ENCODE assay signal across 10 cellular contexts in the genomic region with DNA sequence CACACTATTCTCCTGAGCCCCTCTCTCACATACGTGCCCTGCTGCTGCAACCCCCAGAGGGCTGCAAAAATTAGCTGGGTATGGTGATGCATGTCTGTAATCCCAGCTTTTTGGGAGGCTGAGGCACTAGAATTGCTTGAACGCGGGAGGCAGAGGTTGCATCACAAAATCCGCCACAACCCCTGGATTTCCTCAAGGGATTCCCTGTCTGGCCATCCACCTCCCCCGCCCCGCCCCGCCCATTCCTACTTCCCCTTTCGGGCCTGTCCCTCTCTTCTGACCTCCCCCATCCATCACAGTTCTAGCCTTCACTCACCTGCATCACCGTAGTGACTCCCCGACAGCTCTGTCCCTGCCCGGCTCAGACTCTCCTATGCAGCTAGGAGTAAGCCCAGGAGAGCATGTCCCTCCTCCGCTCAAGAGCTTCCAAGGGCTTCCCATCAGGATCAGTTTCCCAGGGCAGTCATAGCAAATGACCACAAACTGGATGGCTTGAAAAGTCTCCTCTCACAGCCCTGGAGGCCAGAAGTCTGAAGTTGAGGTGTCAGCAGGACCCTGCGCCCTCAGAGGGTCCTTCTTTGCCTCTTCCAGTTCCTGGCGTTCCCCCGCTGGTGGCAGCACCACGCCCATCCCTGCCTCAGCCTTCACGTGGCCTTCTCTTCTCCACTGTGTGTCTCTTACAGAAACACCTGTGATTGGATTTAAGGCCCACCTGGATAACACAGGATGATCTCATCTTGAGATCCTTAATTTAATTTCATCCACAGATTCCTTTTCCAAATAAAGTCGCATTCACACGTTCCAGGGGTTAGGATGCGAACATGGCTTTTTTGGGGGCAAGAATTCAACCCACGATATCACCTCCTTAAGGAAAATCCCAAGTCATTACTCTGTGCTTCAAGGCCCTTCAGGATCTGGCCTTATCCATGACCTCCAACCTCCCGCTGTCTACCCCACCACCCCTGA. TPM values are rescaled to one million over a fixed set of nuclear protein-coding genes. Genes with fewer than 3 reads are reported as not detected.
DNase-seq lines count a peak whose midpoint lies in the region; ATAC-seq and TF ChIP-seq lines count a peak whose summit lies in the region.
"Had no signal": no experiment of that assay in that cellular context is flagged by ENCODE, and none has a peak within 500 bp of the region (broad histone marks: within the 10 kb centered on the region; RNA-seq: fewer than 3 reads in every experiment).

No MANE protein-coding gene starts in this region.

- H3K27ac Mint-ChIP-seq in glutamatergic neuron (ENCODE audit: unreplicated experiment): no peak overlapping the region
- H3K27ac Mint-ChIP-seq: activated T-helper 1 cell treated with anti-CD3 and anti-CD28 coated beads, Interleukin-12 subunit alpha, Interleukin-12 subunit beta, Interleukin-2, Interleukin-4 antibody, amounts not matched to agents 30 ng/mL and 10 ng/mL and 1 ng/mL, durations not matched to agents 14 hours and 24 hours and 36 hours had no signal

- H3K9me3 Mint-ChIP-seq in glutamatergic neuron (ENCODE audit: unreplicated experiment): no peaks in the 10 kb centered on the region
- H3K9me3 Mint-ChIP-seq: activated T-helper 1 cell treated with anti-CD3 and anti-CD28 coated beads, Interleukin-12 subunit alpha, Interleukin-12 subunit beta, Interleukin-2, Interleukin-4 antibody, amounts not matched to agents 30 ng/mL and 10 ng/mL and 1 ng/mL, durations not matched to agents 14 hours and 24 hours and 36 hours had no signal

- ATAC-seq in Panc1: no peak
- no peak for ATAC-seq in GM18870 (IDR thresholded peaks at IDR 0.05; ENCODE audit: unreplicated experiment)
- ATAC-seq in GM21737 (IDR thresholded peaks at IDR 0.05; ENCODE audit: unreplicated experiment): no peak

- intact Hi-C loops in Panc1 (cut with micrococcal nuclease; ENCODE audit: unreplicated experiment): loop anchor here (10.0 kb wide), 1 partner anchor 148 kb away; a partner anchor contains a TSS

- H3K4me1 ChIP-seq in GM23248 (ENCODE audit: insufficient read depth) (peaks cover 34% of the 10 kb centered on the region), Panc1 (ENCODE audit: control insufficient read depth, insufficient read depth, low read length) (peaks cover 26% of the 10 kb centered on the region), smooth muscle cell (ENCODE audit: low read depth) (peaks cover 46% of the 10 kb centered on the region)

- H3F3A ChIP-seq in GM23248 (ENCODE audit: insufficient read depth) (peaks cover 11% of the 10 kb centered on the region), smooth muscle cell (ENCODE audit: low read depth) (peaks cover 14% of the 10 kb centered on the region)

- H3K9ac ChIP-seq in GM23248: no peak overlapping the region
- peak overlapping the region; percentile 76 for H3K9ac ChIP-seq in smooth muscle cell (ENCODE audit: low read depth)

- H3K4me2 ChIP-seq in GM23248 (ENCODE audit: unreplicated experiment): no peak overlapping the region
- peak overlapping the region; percentile 45 for H3K4me2 ChIP-seq in smooth muscle cell

- BruUV-seq in Panc1 (replicated peaks; lab: Mats Ljungman, UMichigan): no TSS peak

- no peaks in the 10 kb centered on the region for H3K36me3 Mint-ChIP-seq in glutamatergic neuron (ENCODE audit: unreplicated experiment)

- H3K36me3 ChIP-seq in GM23248 (ENCODE audit: low read depth) (no peaks in the 10 kb centered on the region), Panc1 (ENCODE audit: control insufficient read depth, insufficient read depth, low read length) (no peaks in the 10 kb centered on the region), smooth muscle cell (ENCODE audit: low read depth) (no peaks in the 10 kb centered on the region)

- H3K4me3 ChIP-seq in GM23248 (no peak overlapping the region), Panc1 (ENCODE audit: low read depth in 2 of 2, low read length in 2 of 2) (no peak overlapping the region), smooth muscle cell (no peak overlapping the region)

- peaks cover 3% of the 10 kb centered on the region for H3K27me3 Mint-ChIP-seq in glutamatergic neuron (ENCODE audit: unreplicated experiment)

- DNase-seq in GM23248 (no peak), Panc1 (ENCODE audit: low read depth, low spot score) (no peak), glutamatergic neuron (peak; percentile 3), smooth muscle cell (lab: John Stamatoyannopoulos, UW; ENCODE audit: unreplicated experiment) (no peak), cerebellar nuclear complex (lab: John Stamatoyannopoulos, UW) (no peak)
- DNase-seq in activated CD4-positive, CD25-positive, alpha-beta regulatory T cell (lab: John Stamatoyannopoulos, UW): no peak
- DNase-seq: T1000 had no signal

- WGBS in GM23248 (ENCODE audit: low coverage in 1 of 2, low lambda C conversion rate in 2 of 2, missing lambda C conversion rate in 2 of 2), 2 experiments: 91% methylated on average over 19 to 22 of the region's 22 CpGs
- 86% methylated on average over 19 of the region's 22 CpGs for WGBS in smooth muscle cell (ENCODE audit: low lambda C conversion rate)

- in situ Hi-C loops in GM23248 (cut with MboI): no loop called here
- in situ Hi-C loops in Panc1 (cut with HindIII; ENCODE audit: low pct_unique_long_range_greater_than_20kb, low sequenced_read_pairs): no loop called here

- no peaks in the 10 kb centered on the region for H3K9me3 ChIP-seq in GM23248 (ENCODE audit: low read depth)
- H3K9me3 ChIP-seq in Panc1 (ENCODE audit: control insufficient read depth, insufficient read depth, low read depth, low read length): no peaks in the 10 kb centered on the region
- H3K9me3 ChIP-seq in smooth muscle cell (replicated peaks; ENCODE audit: low read depth): no peaks in the 10 kb centered on the region

- POLR2A ChIA-PET in Panc1 (lab: Charles Lee): no interaction called here

- no peaks in the 10 kb centered on the region for H4K20me1 ChIP-seq in GM23248 (ENCODE audit: insufficient read depth)
- H4K20me1 ChIP-seq in smooth muscle cell (ENCODE audit: low read depth): no peaks in the 10 kb centered on the region

- CTCF ChIA-PET in Panc1 (lab: Charles Lee): no interaction called here

- H3K27me3 ChIP-seq in GM23248 (replicated peaks; ENCODE audit: insufficient read depth): no peaks in the 10 kb centered on the region
- no peaks in the 10 kb centered on the region for H3K27me3 ChIP-seq in Panc1 (ENCODE audit: control insufficient read depth, insufficient read depth, low read length)
- H3K27me3 ChIP-seq in smooth muscle cell (ENCODE audit: low read depth): no peaks in the 10 kb centered on the region

- H3K4me1 Mint-ChIP-seq in glutamatergic neuron (ENCODE audit: low read depth, unreplicated experiment): peaks cover 11% of the 10 kb centered on the region

- H3K79me2 ChIP-seq in GM23248 (ENCODE audit: insufficient read depth) (no peaks in the 10 kb centered on the region), smooth muscle cell (ENCODE audit: low read depth) (no peaks in the 10 kb centered on the region)

- peak overlapping the region; percentile 74 for H3K27ac ChIP-seq in GM23248
- H3K27ac ChIP-seq in Panc1 (ENCODE audit: low read length): peak overlapping the region; percentile 80
- peak overlapping the region; percentile 98 for H3K27ac ChIP-seq in smooth muscle cell (ENCODE audit: low read depth)

- H2AFZ ChIP-seq in GM23248: no peak overlapping the region
- H2AFZ ChIP-seq in smooth muscle cell (ENCODE audit: low read depth): no peak overlapping the region

- H3K4me3 Mint-ChIP-seq in glutamatergic neuron (ENCODE audit: unreplicated experiment): no peak overlapping the region
- H3K4me3 Mint-ChIP-seq: activated T-helper 1 cell treated with anti-CD3 and anti-CD28 coated beads, Interleukin-12 subunit alpha, Interleukin-12 subunit beta, Interleukin-2, Interleukin-4 antibody, amounts not matched to agents 30 ng/mL and 10 ng/mL and 1 ng/mL, durations not matched to agents 14 hours and 24 hours and 36 hours had no signal

- no peaks in the 10 kb centered on the region for H3K9me2 ChIP-seq in GM23248 (ENCODE audit: insufficient read depth)

- TF ChIP-seq CTCF in Panc1 (IDR thresholded peaks at IDR 0.05) (no peak), glutamatergic neuron (IDR thresholded peaks at IDR 0.05; ENCODE audit: partially characterized antibody, unreplicated experiment) (no peak), smooth muscle cell (IDR thresholded peaks at IDR 0.05; ENCODE audit: borderline replicate concordance, insufficient read depth, poor library complexity, severe bottlenecking) (no peak)

RNA-seq across cellular contexts. Expression of a gene that starts 58.5 kb away (rescaled TPM):
- total RNA-seq in GM23248 (2014; rRNA removed; shearing (Covaris generic)): 10.5 and 17.1 TPM in 2 replicates
- polyA plus RNA-seq in GM23248 (2016; fragmentation: Nextera tagmentation; extraction: Ambion mirVana): 10.6 and 10.9 TPM in 2 replicates
- total RNA-seq in Panc1 (2021; ENCODE audit: unreplicated experiment): 46.1 TPM
- 45.1 TPM for polyA plus RNA-seq in Panc1 (2012; ENCODE audit: insufficient read length)
- total RNA-seq in glutamatergic neuron (ENCODE audit: unreplicated experiment): 23.8 TPM
- total RNA-seq in smooth muscle cell: 9.3 and 12.7 TPM in 2 replicates
- polyA plus RNA-seq in smooth muscle cell: 20.1 and 20.4 TPM in 2 replicates
